8 cellular contexts compared by ENCODE assay signal in genomic region chr10:99733366-99733765, GRCh38. TPM values are rescaled to one million over a fixed set of nuclear protein-coding genes. Genes with fewer than 3 reads are reported as not detected.
DNase-seq lines count a peak whose midpoint lies in the region; ATAC-seq, FAIRE-seq and TF ChIP-seq lines count a peak whose summit lies in the region.

No MANE protein-coding gene starts in this region.

- H3K27me3 Mint-ChIP-seq in neural progenitor cell (ENCODE audit: insufficient read depth, low read depth) = no peaks in the 10 kb centered on the region

- H3K27me3 ChIP-seq in DND-41 (ENCODE audit: insufficient read depth, low read length, poor library complexity) = no peaks in the 10 kb centered on the region
- H3K27me3 ChIP-seq in MG63 = no peaks in the 10 kb centered on the region
- no peaks in the 10 kb centered on the region for H3K27me3 ChIP-seq in bronchial epithelial cell (ENCODE audit: control insufficient read depth, insufficient read depth, low read length)
- no peaks in the 10 kb centered on the region for H3K27me3 ChIP-seq in neural progenitor cell

- peak overlapping the region; percentile 71 for H3K4me2 ChIP-seq in DND-41 (ENCODE audit: insufficient read depth, low read length)
- peak overlapping the region; percentile 88 for H3K4me2 ChIP-seq in neural progenitor cell

- no peak overlapping the region for H2AFZ ChIP-seq in DND-41 (ENCODE audit: low read depth, low read length)
- H2AFZ ChIP-seq in neural progenitor cell (replicated peaks) = no peak overlapping the region

- H3K4me1 ChIP-seq in DND-41 (ENCODE audit: insufficient read depth, low read length) = peaks cover 32% of the 10 kb centered on the region
- H3K4me1 ChIP-seq in neural progenitor cell = peaks cover 4% of the 10 kb centered on the region

- H3K36me3 ChIP-seq in DND-41 (ENCODE audit: insufficient read depth, low read length) (peaks cover 25% of the 10 kb centered on the region), MG63 (peaks cover 45% of the 10 kb centered on the region), bronchial epithelial cell (ENCODE audit: control insufficient read depth, insufficient read depth, low read length) (peaks cover 5% of the 10 kb centered on the region), neural progenitor cell (peaks cover 4% of the 10 kb centered on the region)

- H3K4me3 ChIP-seq in DND-41 (ENCODE audit: low read depth in 1 of 2, low read length in 2 of 2) = peak overlapping the region in 1 of 2 experiments; percentile 80; a peak in 2 of 4 replicates
- peak overlapping the region; percentile 100 for H3K4me3 ChIP-seq in MG63
- peak overlapping the region; percentile 13 for H3K4me3 ChIP-seq in bronchial epithelial cell (ENCODE audit: low read depth, low read length)
- no peak overlapping the region for H3K4me3 ChIP-seq in neural progenitor cell

- H3K4me1 Mint-ChIP-seq in neural progenitor cell = peaks cover 16% of the 10 kb centered on the region

- H3F3A ChIP-seq in neural progenitor cell (ENCODE audit: low read depth) = peaks cover 13% of the 10 kb centered on the region

- FAIRE-seq in bronchial epithelial cell (lab: Jason Lieb, UNC) = no peak

- ATAC-seq in DND-41 (ENCODE audit: insufficient read depth, low read depth) = no peak
- no peak for ATAC-seq in HG02588 (IDR thresholded peaks at IDR 0.05; ENCODE audit: unreplicated experiment)

- no peak overlapping the region for H3K27ac Mint-ChIP-seq in neural progenitor cell

- no peaks in the 10 kb centered on the region for H3K9me3 Mint-ChIP-seq in neural progenitor cell

- peaks cover under 1% of the 10 kb centered on the region for H3K9me3 ChIP-seq in DND-41 (ENCODE audit: insufficient read depth, low read length, severe bottlenecking)
- H3K9me3 ChIP-seq in MG63 = no peaks in the 10 kb centered on the region; the same call in 1 of the 2 replicates
- no peaks in the 10 kb centered on the region for H3K9me3 ChIP-seq in neural progenitor cell (ENCODE audit: low read depth)

- TF ChIP-seq CTCF in DND-41 (IDR thresholded peaks at IDR 0.05; ENCODE audit: borderline replicate concordance, extremely low read depth, low read length, poor library complexity, severe bottlenecking) (no peak), bronchial epithelial cell (IDR thresholded peaks at IDR 0.05; ENCODE audit: insufficient read depth, low read length, severe bottlenecking) (no peak), neural progenitor cell (IDR thresholded peaks at IDR 0.05) (no peak)

- H3K36me3 Mint-ChIP-seq in neural progenitor cell = peaks cover 18% of the 10 kb centered on the region

- H3K27ac ChIP-seq in DND-41 (ENCODE audit: low read length) = no peak overlapping the region
- H3K27ac ChIP-seq in neural progenitor cell = no peak overlapping the region

- no peak for DNase-seq in DND-41
- no peak for DNase-seq in MG63
- DNase-seq in bronchial epithelial cell (ENCODE audit: low read depth) = peak; percentile 8
- peak; percentile 21 for DNase-seq in neural progenitor cell (ENCODE audit: low spot score)
- DNase-seq in kidney tubule cell (ENCODE audit: low spot score) = no peak
- no peak for DNase-seq in SKM-1 (lab: John Stamatoyannopoulos, UW; ENCODE audit: unreplicated experiment)
- DNase-seq in epidermal melanocyte (ENCODE audit: insufficient read length, low spot score) = no peak

- peak overlapping the region; percentile 99 for H3K4me3 Mint-ChIP-seq in neural progenitor cell

- H3K9ac ChIP-seq in DND-41 (ENCODE audit: low read depth, low read length) (peak overlapping the region; percentile 22; the same call in 1 of the 2 replicates), neural progenitor cell (no peak overlapping the region)

- peaks cover 44% of the 10 kb centered on the region for H3K79me2 ChIP-seq in DND-41 (ENCODE audit: insufficient read depth, low read length)
- peaks cover 38% of the 10 kb centered on the region for H3K79me2 ChIP-seq in neural progenitor cell (ENCODE audit: low read depth)

- no peaks in the 10 kb centered on the region for H4K20me1 ChIP-seq in DND-41 (ENCODE audit: insufficient read depth, low read length)
- no peaks in the 10 kb centered on the region for H4K20me1 ChIP-seq in neural progenitor cell (ENCODE audit: low read depth)

RNA-seq across cellular contexts. Expression of gene CUTC, which starts 1.3 kb away (rescaled TPM):
- total RNA-seq in MG63 (2014; rRNA removed; shearing (Covaris generic); ENCODE audit: low replicate concordance) = 17.6 and 26.6 TPM in 2 replicates
- total RNA-seq in bronchial epithelial cell (14.2 and 25.0 TPM in 2 replicates), neural progenitor cell (ENCODE audit: low replicate concordance) (27.8 and 36.1 TPM in 2 replicates)

RNA-seq across cellular contexts. Expression of gene COX15, which starts 1.4 kb away (rescaled TPM):
- 20.6 and 27.4 TPM in 2 replicates for total RNA-seq in MG63 (2014; rRNA removed; shearing (Covaris generic); ENCODE audit: low replicate concordance)
- total RNA-seq in bronchial epithelial cell (33.2 and 35.7 TPM in 2 replicates), neural progenitor cell (ENCODE audit: low replicate concordance) (49.8 and 53.5 TPM in 2 replicates)

RNA-seq across cellular contexts. Expression of gene ABCC2, which starts 49.1 kb away (rescaled TPM):
- total RNA-seq in MG63 (2014; rRNA removed; shearing (Covaris generic); ENCODE audit: low replicate concordance) = 0.72 and 1.7 TPM in 2 replicates
- total RNA-seq in bronchial epithelial cell (0.53 and 1.0 TPM in 2 replicates), neural progenitor cell (ENCODE audit: low replicate concordance) (0.25 and 0.26 TPM in 2 replicates)

Comparison
In these comparisons a context has a peak if more than half of its experiments do, and no peak if none do; other contexts are left out.
1. DNase-seq: peak in bronchial epithelial cell (single experiment) and neural progenitor cell (single experiment); none in DND-41 (single experiment), MG63 (single experiment), kidney tubule cell (single experiment), SKM-1 (single experiment) and epidermal melanocyte (single experiment).